ENCODE assay signal across 1 cellular context in genomic region chr12:2286051-2286450, GRCh38.
TF ChIP-seq lines count a peak whose summit lies in the region.

No MANE protein-coding gene starts in this region.

TF ChIP-seq in IMR-90, 13 proteins besides CTCF, POLR2A, EP300 and RAD21:
- TF ChIP-seq CEBPB (IDR thresholded peaks at IDR 0.05; ENCODE audit: low read depth, low read length), result no peak
- TF ChIP-seq NFE2L2 (IDR thresholded peaks at IDR 0.05; ENCODE audit: low read depth, low read length), result no peak
- TF ChIP-seq RCOR1 (IDR thresholded peaks at IDR 0.05; ENCODE audit: insufficient replicate concordance, low read length), result no peak
- no peak for TF ChIP-seq BHLHE40 (IDR thresholded peaks at IDR 0.05; ENCODE audit: low read depth, low read length)
- no peak for TF ChIP-seq USF2 (IDR thresholded peaks at IDR 0.05; ENCODE audit: low read depth, low read length)
- no peak for TF ChIP-seq MAZ (IDR thresholded peaks at IDR 0.05; ENCODE audit: borderline replicate concordance, low read depth, low read length)
- TF ChIP-seq MXI1 (IDR thresholded peaks at IDR 0.05; ENCODE audit: borderline replicate concordance, low read depth, low read length), result no peak
- TF ChIP-seq RFX5 (IDR thresholded peaks at IDR 0.05; ENCODE audit: low read depth, low read length), result no peak
- no peak for TF ChIP-seq MAFK (IDR thresholded peaks at IDR 0.05; ENCODE audit: low read depth, low read length)
- no peak for TF ChIP-seq SMC3 (IDR thresholded peaks at IDR 0.05; ENCODE audit: low read depth, low read length)
- TF ChIP-seq CHD1 (IDR thresholded peaks at IDR 0.05; ENCODE audit: low read depth, low read length), result no peak
- no peak for TF ChIP-seq FOS (IDR thresholded peaks at IDR 0.05; ENCODE audit: low read depth, low read length)
